ENCODE assay signal across 1 cellular context in the genomic region with DNA sequence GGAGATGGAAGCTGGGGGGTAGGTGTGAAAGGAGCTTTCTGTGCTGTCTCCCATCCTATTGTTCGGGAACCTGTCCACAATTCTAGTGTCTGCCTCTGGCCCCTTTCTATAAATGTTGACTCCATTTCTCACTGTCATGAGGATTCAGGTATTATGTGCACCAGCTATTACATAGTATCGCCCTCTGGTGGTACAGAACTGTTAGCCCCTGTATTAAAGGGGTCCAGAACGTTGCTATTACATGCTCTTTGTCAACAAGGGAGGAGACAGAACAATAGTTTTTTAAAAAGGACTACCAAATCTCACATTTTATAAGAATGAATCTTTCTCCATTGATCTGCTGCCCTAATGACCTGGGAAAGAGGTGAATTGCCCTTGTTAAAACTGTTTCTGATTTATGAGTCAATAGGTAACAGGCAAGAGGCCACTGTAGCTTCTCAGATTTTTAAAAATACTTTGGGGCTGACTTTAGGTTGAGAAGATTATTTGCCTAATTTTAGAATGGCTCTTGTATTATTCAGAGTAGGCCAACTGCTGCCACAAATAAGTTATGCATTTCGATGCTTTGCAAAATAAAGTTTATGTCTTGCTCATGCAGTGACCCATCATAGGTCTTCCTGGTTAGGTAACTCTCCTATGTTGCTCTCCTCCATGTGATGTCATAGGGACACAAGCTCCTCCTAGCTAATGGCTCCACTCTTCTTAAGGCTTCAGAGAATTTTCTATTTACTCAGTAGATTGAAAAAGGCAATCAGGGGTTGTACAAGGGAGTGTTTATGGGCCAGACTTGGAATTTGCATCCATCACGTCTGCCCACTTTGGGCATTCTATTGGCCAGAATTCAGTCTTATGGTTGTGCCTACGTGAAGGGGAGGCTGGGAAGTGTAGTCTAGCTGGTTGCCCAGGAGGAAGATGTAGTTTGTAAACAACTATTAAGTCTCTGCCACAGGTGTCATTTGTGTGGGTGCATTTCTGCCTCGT.
TF ChIP-seq lines count a peak whose summit lies in the region.

No MANE protein-coding gene starts in this region.

TF ChIP-seq in endothelial cell of umbilical vein, 7 proteins besides CTCF, POLR2A, EP300 and RAD21 (continued from another document):
- peak; percentile 37 for TF ChIP-seq EZH2 (IDR thresholded peaks at IDR 0.05; ENCODE audit: borderline replicate concordance, low read depth, low read length, severe bottlenecking)
TF ChIP-seq in endothelial cell of umbilical vein: peak in this region for 1.
